12 cellular contexts compared by ENCODE assay signal in genomic region chr7:94170836-94171235, GRCh38.
A peak's percentile ranks its signal among the peaks of the same experiment; 100 is the strongest.
DNase-seq lines count a peak whose midpoint lies in the region; ATAC-seq lines count a peak whose summit lies in the region.
"Had no signal": no experiment of that assay in that cellular context is flagged by ENCODE, and none has a peak within 500 bp of the region (broad histone marks: within the 10 kb centered on the region; RNA-seq: fewer than 3 reads in every experiment).

No MANE protein-coding gene starts in this region.

- peak; percentile 91 for ATAC-seq in GM19351 (IDR thresholded peaks at IDR 0.05; ENCODE audit: unreplicated experiment)
- peak; percentile 85 for ATAC-seq in HG02840 (IDR thresholded peaks at IDR 0.05; ENCODE audit: low FRiP score, unreplicated experiment)
- peak; percentile 94 for ATAC-seq in HG03565 (IDR thresholded peaks at IDR 0.05; ENCODE audit: unreplicated experiment)
- ATAC-seq in aorta (ENCODE audit: low FRiP score), result no peak

- H3K9me3 ChIP-seq in aorta (ENCODE audit: control insufficient read depth, low read length), result no peaks in the 10 kb centered on the region
- H3K9me3 ChIP-seq: BLaER1 had no signal

- no peaks in the 10 kb centered on the region for H3K36me3 ChIP-seq in aorta (ENCODE audit: control insufficient read depth in 1 of 2, insufficient read depth in 2 of 2, low read length in 1 of 2)
- H3K36me3 ChIP-seq: BLaER1 had no signal

- DNase-seq in ELR (ENCODE audit: low read depth) (peak; percentile 32), NCI-H69 (lab: John Stamatoyannopoulos, UW) (no peak), NK-92 (lab: John Stamatoyannopoulos, UW; ENCODE audit: unreplicated experiment) (no peak), aorta (no peak)
- no peak for DNase-seq in activated CD8-positive, alpha-beta memory T cell treated with anti-CD3 and anti-CD28 coated beads, Interleukin-2, amount 50 U/mL, for 48 hours
- DNase-seq: activated T-cell treated with anti-CD3 and anti-CD28 coated beads, Interleukin-2, amount 50 U/mL, for 48 hours; midbrain; NCI-H446 had no signal

- H3K27ac ChIP-seq in aorta (ENCODE audit: low read depth in 1 of 2, low read length in 2 of 2), result no peak overlapping the region
- H3K27ac ChIP-seq: BLaER1 had no signal

- intact Hi-C loops in aorta (cut with DNase I), result no loop called here

- H3K4me1 ChIP-seq in aorta (ENCODE audit: control insufficient read depth in 1 of 2, insufficient read depth in 2 of 2, low read length in 2 of 2), result no peaks in the 10 kb centered on the region
- H3K4me1 ChIP-seq: BLaER1 had no signal

- H3K4me3 ChIP-seq in aorta (ENCODE audit: low read length in 2 of 2), result no peak overlapping the region
- H3K4me3 ChIP-seq: BLaER1 had no signal

- no peaks in the 10 kb centered on the region for H3K27me3 ChIP-seq in aorta (ENCODE audit: control insufficient read depth in 1 of 2, insufficient read depth in 2 of 2, low read length in 1 of 2)
- H3K27me3 ChIP-seq: BLaER1 had no signal
